11 cellular contexts compared by ENCODE assay signal in the genomic region with DNA sequence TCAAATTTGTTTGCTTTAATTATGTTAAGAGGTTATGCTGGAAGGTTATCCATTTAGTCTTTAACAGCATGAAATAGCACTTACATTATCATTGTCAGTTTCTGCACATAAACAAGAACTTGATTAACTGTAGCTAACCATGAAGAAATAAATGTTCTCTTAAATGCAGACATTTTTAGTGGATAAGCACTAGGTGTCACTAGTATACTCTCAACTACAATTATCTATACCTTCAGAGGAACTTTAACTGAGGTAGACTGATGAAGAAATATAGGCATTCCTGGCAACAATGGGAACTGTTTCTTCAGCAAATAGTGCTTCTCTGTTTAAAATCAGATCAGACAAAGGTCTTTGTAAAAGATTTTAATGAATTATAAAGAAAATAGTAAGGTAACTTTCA.
DNase-seq lines count a peak whose midpoint lies in the region; ATAC-seq, FAIRE-seq and TF ChIP-seq lines count a peak whose summit lies in the region.
"Had no signal": no experiment of that assay in that cellular context is flagged by ENCODE, and none has a peak within 500 bp of the region (broad histone marks: within the 10 kb centered on the region; RNA-seq: fewer than 3 reads in every experiment).

No MANE protein-coding gene starts in this region.

- no peak overlapping the region for H3K9ac ChIP-seq in keratinocyte (ENCODE audit: control insufficient read depth, extremely low read depth, insufficient read depth, low read length)

- no peak for FAIRE-seq in keratinocyte (lab: Jason Lieb, UNC)
- FAIRE-seq: G401.6 had no signal

- H3K4me3 ChIP-seq in RWPE2 (ENCODE audit: severe bottlenecking): no peak overlapping the region
- no peak overlapping the region for H3K4me3 ChIP-seq in keratinocyte (ENCODE audit: control insufficient read depth in 2 of 3, extremely low read depth in 1 of 3, insufficient read depth in 2 of 3, low read depth in 1 of 3, low read length in 3 of 3)
- H3K4me3 ChIP-seq: SJSA1 had no signal

- no peaks in the 10 kb centered on the region for H4K20me1 ChIP-seq in keratinocyte (ENCODE audit: control insufficient read depth, extremely low read depth, insufficient read depth, low read length)

- H3K27me3 ChIP-seq in RWPE2 (ENCODE audit: insufficient read depth, poor library complexity, severe bottlenecking): no peaks in the 10 kb centered on the region
- no peaks in the 10 kb centered on the region for H3K27me3 ChIP-seq in keratinocyte (ENCODE audit: control insufficient read depth, extremely low read depth, insufficient read depth, low read length)
- H3K27me3 ChIP-seq: SJSA1 had no signal

- intact Hi-C loops in posterior vena cava (cut with DNase I): no loop called here

- H3K79me2 ChIP-seq in keratinocyte (ENCODE audit: control insufficient read depth, insufficient read depth, low read length): no peaks in the 10 kb centered on the region

- H3K36me3 ChIP-seq in RWPE2 (ENCODE audit: low read depth): no peaks in the 10 kb centered on the region
- no peaks in the 10 kb centered on the region for H3K36me3 ChIP-seq in keratinocyte (ENCODE audit: control insufficient read depth in 2 of 2, extremely low read depth in 1 of 2, insufficient read depth in 2 of 2, low read length in 2 of 2)
- H3K36me3 ChIP-seq: SJSA1 had no signal

- no peaks in the 10 kb centered on the region for H3K9me1 ChIP-seq in keratinocyte (ENCODE audit: control insufficient read depth, extremely low read depth, insufficient read depth, low read length)

- TF ChIP-seq CTCF in RWPE2 (IDR thresholded peaks at IDR 0.05; ENCODE audit: poor library complexity, severe bottlenecking) (peak; percentile 64), keratinocyte (optimal IDR thresholded peaks at IDR 0.05 in 1 of 3, IDR thresholded peaks at IDR 0.05 in 1 of 3, conservative IDR thresholded peaks at IDR 0.05 in 1 of 3; ENCODE audit: extremely low read depth in 1 of 3, insufficient read depth in 2 of 3, low read length in 3 of 3) (peak in 2 of 3 experiments; percentile 19 to 30)

- H3K4me1 ChIP-seq in RWPE2 (ENCODE audit: insufficient read depth, poor library complexity, severe bottlenecking) (no peaks in the 10 kb centered on the region), keratinocyte (ENCODE audit: control insufficient read depth, extremely low read depth, insufficient read depth, low read length) (no peaks in the 10 kb centered on the region)
- H3K4me1 ChIP-seq: SJSA1 had no signal

- peak; percentile 72 for ATAC-seq in RWPE2 (ENCODE audit: low read depth)

- dilution Hi-C loops in keratinocyte (cut with MboI; ENCODE audit: extremely low pct_ligation_motif_present, low sequenced_read_pairs): no loop called here

- H3K27ac ChIP-seq in RWPE2 (ENCODE audit: poor library complexity, severe bottlenecking): no peak overlapping the region
- H3K27ac ChIP-seq in keratinocyte (ENCODE audit: control insufficient read depth, insufficient read depth, low read length): no peak overlapping the region
- H3K27ac ChIP-seq: SJSA1 had no signal

- DNase-seq in COLO829 (ENCODE audit: low spot score) (peak; percentile 38), HPDE6-E6E7 (ENCODE audit: extremely low spot score) (peak; percentile 16), RWPE2 (ENCODE audit: low spot score) (no peak), keratinocyte (ENCODE audit: low read depth, low spot score) (no peak), DMS 273 treated with DMSO at 0.1 percent for 48 hours (lab: John Stamatoyannopoulos, UW) (no peak), activated gamma-delta T cell treated with Interleukin-2 at 50 U/mL for 16 hours (no peak), ecto neural progenitor cell (ENCODE audit: low spot score) (no peak), posterior vena cava (ENCODE audit: low spot score) (no peak)
- DNase-seq: activated naive CD4-positive, alpha-beta T cell had no signal

- H2AFZ ChIP-seq in keratinocyte (ENCODE audit: control insufficient read depth, low read length): no peak overlapping the region

- H3K9me3 ChIP-seq in RWPE2 (ENCODE audit: severe bottlenecking) (peaks cover 3% of the 10 kb centered on the region), keratinocyte (ENCODE audit: control insufficient read depth, low read depth, low read length) (no peaks in the 10 kb centered on the region)
- H3K9me3 ChIP-seq: SJSA1 had no signal

- H3K4me2 ChIP-seq in keratinocyte (ENCODE audit: control insufficient read depth, extremely low read depth, insufficient read depth, low read depth, low read length): no peak overlapping the region

Comparison
In these comparisons a context has a peak if more than half of its experiments do, and no peak if none do; other contexts are left out.
1. DNase-seq: peak in COLO829 (single experiment) and HPDE6-E6E7 (single experiment); none in RWPE2 (single experiment), keratinocyte (single experiment), DMS 273 treated with DMSO at 0.1 percent for 48 hours (single experiment), activated gamma-delta T cell treated with Interleukin-2 at 50 U/mL for 16 hours (single experiment), ecto neural progenitor cell (single experiment) and posterior vena cava (single experiment).